ENCODE assay signal across 24 cellular contexts in the genomic region with DNA sequence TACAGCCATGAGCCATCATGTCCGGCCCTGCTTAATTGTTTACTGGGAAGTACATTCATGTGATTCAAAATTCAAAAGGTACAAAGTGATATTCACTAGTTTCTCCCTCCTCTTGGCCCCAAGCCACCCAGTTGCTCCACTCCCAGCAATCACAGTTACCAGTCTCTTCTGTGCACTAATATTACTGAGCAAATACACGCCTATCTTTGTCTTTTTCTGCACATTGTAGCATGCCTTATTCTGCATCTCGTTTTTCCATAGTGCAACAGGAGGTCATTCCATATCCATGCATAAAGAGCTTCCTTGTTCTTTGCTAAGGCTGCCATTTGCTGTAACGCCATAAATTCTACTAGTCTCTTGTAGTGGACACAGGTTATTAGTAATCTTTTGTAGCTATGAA. TPM values are rescaled to one million over a fixed set of nuclear protein-coding genes. Genes with fewer than 3 reads are reported as not detected.
DNase-seq lines count a peak whose midpoint lies in the region; ATAC-seq, FAIRE-seq and TF ChIP-seq lines count a peak whose summit lies in the region.
"Had no signal": no experiment of that assay in that cellular context is flagged by ENCODE, and none has a peak within 500 bp of the region (broad histone marks: within the 10 kb centered on the region; RNA-seq: fewer than 3 reads in every experiment).

No MANE protein-coding gene starts in this region.

- peaks cover 18% of the 10 kb centered on the region for H3K27me3 ChIP-seq in bronchial epithelial cell (ENCODE audit: control insufficient read depth, insufficient read depth, low read length)
- peaks cover 51% of the 10 kb centered on the region for H3K27me3 ChIP-seq in suprapubic skin
- H3K27me3 ChIP-seq in left lung, result peaks cover 26 to 70% of the 10 kb centered on the region in 2 donors

- TF ChIP-seq CTCF in bronchial epithelial cell (IDR thresholded peaks at IDR 0.05; ENCODE audit: insufficient read depth, low read length, severe bottlenecking) (no peak), mucosa of descending colon (IDR thresholded peaks at IDR 0.05) (no peak), suprapubic skin (IDR thresholded peaks at IDR 0.05) (no peak), left lung (IDR thresholded peaks at IDR 0.05) (no peak)

- H3K27ac ChIP-seq in suprapubic skin (no peak overlapping the region), left lung (no peak overlapping the region)
- H3K27ac ChIP-seq: 22Rv1, BLaER1, HL-60 had no signal

- intact Hi-C loops in mucosa of descending colon (cut with DNase I, micrococcal nuclease) (no loop called here), left lung (cut with DNase I) (no loop called here)

- no peak for TF ChIP-seq EP300 in suprapubic skin (IDR thresholded peaks at IDR 0.05)

- H3K4me1 ChIP-seq in mucosa of descending colon (ENCODE audit: low read depth), result peaks cover 9% of the 10 kb centered on the region
- peaks cover 23% of the 10 kb centered on the region for H3K4me1 ChIP-seq in suprapubic skin
- H3K4me1 ChIP-seq in left lung, result peaks cover 0 to 20% of the 10 kb centered on the region in 2 donors
- H3K4me1 ChIP-seq: BLaER1 had no signal

- H3K36me3 ChIP-seq in bronchial epithelial cell (ENCODE audit: control insufficient read depth, insufficient read depth, low read length), result no peaks in the 10 kb centered on the region
- H3K36me3 ChIP-seq in mucosa of descending colon (ENCODE audit: low read depth), result no peaks in the 10 kb centered on the region
- no peaks in the 10 kb centered on the region for H3K36me3 ChIP-seq in suprapubic skin
- no peaks in the 10 kb centered on the region for H3K36me3 ChIP-seq in left lung
- H3K36me3 ChIP-seq: BLaER1 had no signal

- no peaks in the 10 kb centered on the region for H3K9me3 ChIP-seq in mucosa of descending colon
- no peaks in the 10 kb centered on the region for H3K9me3 ChIP-seq in suprapubic skin
- H3K9me3 ChIP-seq in left lung, result no peaks in the 10 kb centered on the region
- H3K9me3 ChIP-seq: BLaER1, Caco-2 had no signal

- no peak for TF ChIP-seq POLR2A in suprapubic skin (IDR thresholded peaks at IDR 0.05)

- FAIRE-seq in bronchial epithelial cell (lab: Jason Lieb, UNC), result no peak

- H3K4me3 ChIP-seq in bronchial epithelial cell (ENCODE audit: low read depth, low read length), result no peak overlapping the region
- no peak overlapping the region for H3K4me3 ChIP-seq in mucosa of descending colon
- H3K4me3 ChIP-seq in suprapubic skin, result no peak overlapping the region
- no peak overlapping the region for H3K4me3 ChIP-seq in left lung
- H3K4me3 ChIP-seq: BLaER1 had no signal

- peak; percentile 79 for ATAC-seq in mucosa of descending colon
- ATAC-seq in left lung, result no peak
- ATAC-seq in GM19328 (IDR thresholded peaks at IDR 0.05; ENCODE audit: unreplicated experiment), result no peak
- ATAC-seq: Panc1 had no signal

- 57% methylated on average over 4 of the region's 4 CpGs for WGBS in suprapubic skin

- DNase-seq in NCI-H146 (lab: John Stamatoyannopoulos, UW) (peak; percentile 16), NCI-H146 treated with DMSO at 0.1 percent for 48 hours (lab: John Stamatoyannopoulos, UW; ENCODE audit: unreplicated experiment) (no peak), bronchial epithelial cell (ENCODE audit: low read depth) (peak; percentile 27), mucosa of descending colon (peak in 2 of 3 donors; percentile 57 to 70), NCI-H2227 (lab: John Stamatoyannopoulos, UW; ENCODE audit: unreplicated experiment) (no peak), suprapubic skin (ENCODE audit: low spot score in 2 of 2) (no peak), left lung (no peak)
- DNase-seq: ACHN; Caco-2; CD4-positive, alpha-beta T cell; DMS 273 treated with DMSO at 0.1 percent for 48 hours; DMS79 treated with DMSO at 0.1 percent for 48 hours; NCI-H1105; NCI-H1694; NCI-H2227 treated with DMSO at 0.1 percent for 48 hours; NCI-H510A; NCI-H82 had no signal

RNA-seq across cellular contexts. Expression of gene ALOX15, which starts 2.2 kb away (rescaled TPM):
- total RNA-seq in bronchial epithelial cell (under 0.01 TPM in 1 of 2 replicates, not detected in the other), mucosa of descending colon (1 to 10 TPM in 1 of 3 donors, under 1 TPM in 2; 0.10 to 1.7 (median 0.23) TPM), suprapubic skin (1 to 10 TPM in 1 of 4 donors, under 1 TPM in 3; 0.15 to 1.5 (median 0.36) TPM), left lung (1 to 10 TPM in 1 of 2 donors, under 1 TPM in 1; 0.15 to 4.8 TPM)
- total RNA-seq: H4 had no signal

RNA-seq across cellular contexts. Expression of gene SMTNL2, which starts 59.3 kb away (rescaled TPM):
- total RNA-seq in bronchial epithelial cell (not detected in 2 replicates), mucosa of descending colon (1 to 10 TPM in 2 of 3 donors, under 1 TPM in 1; 0.12 to 1.5 (median 1.1) TPM), suprapubic skin (1 to 10 TPM in 1 of 4 donors, under 1 TPM in 2, not detected in 1; 0.64 to 1.3 (median 0.81) TPM), left lung (1 to 10 TPM; 5.5 to 5.7 TPM)
- total RNA-seq: CD4-positive, alpha-beta T cell; HT-29 had no signal

Comparison
In these comparisons a context has a peak if more than half of its experiments do, and no peak if none do; other contexts are left out.
1. DNase-seq: peak in NCI-H146 (single experiment), bronchial epithelial cell (single experiment) and mucosa of descending colon (2 of 3); none in NCI-H146 treated with DMSO at 0.1 percent for 48 hours (single experiment), NCI-H2227 (single experiment), suprapubic skin (0 of 2) and left lung (0 of 2).